Comparison of ENCODE assay signal across 29 cellular contexts in genomic region chr9:137860361-137860760, GRCh38. TPM values are rescaled to one million over a fixed set of nuclear protein-coding genes. Genes with fewer than 3 reads are reported as not detected.
"Had no signal": no experiment of that assay in that cellular context is flagged by ENCODE, and none has a peak within 500 bp of the region (broad histone marks: within the 10 kb centered on the region; RNA-seq: fewer than 3 reads in every experiment).

No MANE protein-coding gene starts in this region.

- H3K36me3 Mint-ChIP-seq: stimulated activated effector memory CD8-positive, alpha-beta T cell treated with anti-CD3 and anti-CD28 coated beads, Interleukin-12 subunit alpha, Interleukin-12 subunit beta, amount 100 ng/mL, for 72 hours had no signal

- H3K9me3 ChIP-seq: testis, thyroid gland had no signal

- H3K4me3 Mint-ChIP-seq: stimulated activated effector memory CD8-positive, alpha-beta T cell treated with anti-CD3 and anti-CD28 coated beads, Interleukin-12 subunit alpha, Interleukin-12 subunit beta, amount 100 ng/mL, for 72 hours; stimulated activated memory B cell treated with anti-CD40 and anti-IgM and Interleukin-4, amounts not matched to agents 10 μg/mL and 1 μg/mL and 100 μg/mL, for 72 hours; stimulated activated naive B cell treated with anti-CD40 and anti-IgM and Interleukin-4, amounts not matched to agents 10 μg/mL and 1 μg/mL and 100 μg/mL, for 72 hours; stimulated activated naive CD8-positive, alpha-beta T cell treated with anti-CD3 and anti-CD28 coated beads, Interleukin-15, amount 100 ng/mL, for 72 hours; stimulated activated naive CD8-positive, alpha-beta T cell treated with anti-CD3 and anti-CD28 coated beads, Interleukin-15, Interleukin-2, amounts not matched to agents 100 ng/mL and 50 ng/mL, for 24 hours; type B pancreatic cell had no signal

- H3K27me3 Mint-ChIP-seq: stimulated activated naive CD8-positive, alpha-beta T cell treated with anti-CD3 and anti-CD28 coated beads, Interleukin-15, amount 100 ng/mL, for 72 hours had no signal

- H3K27ac ChIP-seq: stomach, suprapubic skin, testis, thoracic aorta, thyroid gland, tibial artery, tibial nerve, transverse colon, upper lobe of left lung, upper lobe of right lung, uterus, vagina had no signal

- H3K4me3 ChIP-seq: stomach, suprapubic skin, testis, thoracic aorta, thyroid gland, tibial artery, tibial nerve, transverse colon, upper lobe of left lung, upper lobe of right lung, uterus, vagina had no signal

- H3K27ac Mint-ChIP-seq: stimulated activated effector memory CD8-positive, alpha-beta T cell treated with anti-CD3 and anti-CD28 coated beads, Interleukin-12 subunit alpha, Interleukin-12 subunit beta, amount 100 ng/mL, for 72 hours; stimulated activated memory B cell treated with anti-CD40 and anti-IgM and Interleukin-4, amounts not matched to agents 10 μg/mL and 1 μg/mL and 100 μg/mL, for 72 hours; stimulated activated naive B cell treated with anti-CD40 and anti-IgM and Interleukin-4, amounts not matched to agents 10 μg/mL and 1 μg/mL and 100 μg/mL, for 72 hours; stimulated activated naive CD8-positive, alpha-beta T cell treated with anti-CD3 and anti-CD28 coated beads, Interleukin-15, amount 100 ng/mL, for 72 hours; stimulated activated naive CD8-positive, alpha-beta T cell treated with anti-CD3 and anti-CD28 coated beads, Interleukin-15, Interleukin-2, amounts not matched to agents 100 ng/mL and 50 ng/mL, for 24 hours; type B pancreatic cell had no signal

- H3K36me3 ChIP-seq: stomach, suprapubic skin, thoracic aorta, thyroid gland, transverse colon, upper lobe of left lung, upper lobe of right lung, uterus, vagina had no signal

- H3K4me1 ChIP-seq: stomach, suprapubic skin, testis, thyroid gland, tibial artery, tibial nerve, transverse colon, upper lobe of left lung, upper lobe of right lung, uterus, vagina had no signal

- H3K4me1 Mint-ChIP-seq: stimulated activated memory B cell treated with anti-CD40 and anti-IgM and Interleukin-4, amounts not matched to agents 10 μg/mL and 1 μg/mL and 100 μg/mL, for 72 hours; stimulated activated naive CD8-positive, alpha-beta T cell treated with anti-CD3 and anti-CD28 coated beads, Interleukin-15, amount 100 ng/mL, for 72 hours had no signal

- DNase-seq: stimulated activated CD4-positive, alpha-beta T cell treated with anti-CD3 and anti-CD28 coated beads, Interleukin-2, amount 100 ng/mL, for 48 hours; stimulated activated CD4-positive, alpha-beta T cell treated with anti-CD3 and anti-CD28 coated beads, Interleukin-4, amount 100 ng/mL, for 1 hour; stimulated activated CD4-positive, alpha-beta T cell treated with anti-CD3 and anti-CD28 coated beads, Interleukin-4, amount 100 ng/mL, for 24 hours; stimulated activated CD4-positive, alpha-beta T cell treated with anti-CD3 and anti-CD28 coated beads, Interleukin-4, amount 100 ng/mL, for 4 hours; stimulated activated CD8-positive, alpha-beta memory T cell treated with anti-CD3 and anti-CD28 coated beads, Interleukin-4, amount 100 ng/mL, for 48 hours; stimulated activated naive B cell treated with anti-CD40 and anti-IgM and Interleukin-4, amounts not matched to agents 10 μg/mL and 1 μg/mL and 100 μg/mL, for 72 hours; stimulated activated naive CD4-positive, alpha-beta T cell; stimulated activated naive CD4-positive, alpha-beta T cell treated with Interleukin-2 at 50 U/mL for 16 hours; stimulated activated naive CD8-positive, alpha-beta T cell treated with anti-CD3 and anti-CD28 coated beads, Interleukin-15, amount 100 ng/mL, for 72 hours; stimulated activated naive CD8-positive, alpha-beta T cell treated with anti-CD3 and anti-CD28 coated beads, Interleukin-15, Interleukin-2, amounts not matched to agents 100 U/mL and 50 U/mL, for 24 hours; stomach; substantia nigra; testis; thyroid gland; tibial artery; transverse colon; trophoblast cell; upper lobe of left lung; upper lobe of right lung; uterus had no signal

RNA-seq across cellular contexts. Expression of gene CACNA1B, which starts 17.2 kb away (rescaled TPM):
- total RNA-seq: subcutaneous adipose tissue had no signal
